In genomic region chr10:110629680-110630191, GRCh38 we compare ENCODE assay signal across 1 cellular context.
TF ChIP-seq lines count a peak whose summit lies in the region.

No MANE protein-coding gene starts in this region.

TF ChIP-seq in GM23338, 12 proteins besides CTCF, POLR2A, EP300 and RAD21 (continued from another document):
- TF ChIP-seq ZNF462 (CRISPR knock-in tag; IDR thresholded peaks at IDR 0.05): no peak
- no peak for TF ChIP-seq CREB1 (CRISPR knock-in tag; IDR thresholded peaks at IDR 0.05; ENCODE audit: low read depth)
- no peak for TF ChIP-seq REST (IDR thresholded peaks at IDR 0.05; ENCODE audit: unreplicated experiment)
- TF ChIP-seq ZNF331 (CRISPR knock-in tag; IDR thresholded peaks at IDR 0.05; ENCODE audit: low read depth): no peak
- no peak for TF ChIP-seq NANOG (IDR thresholded peaks at IDR 0.05; ENCODE audit: borderline replicate concordance)
- no peak for TF ChIP-seq ZNF114 (CRISPR knock-in tag; IDR thresholded peaks at IDR 0.05)
- TF ChIP-seq EZH2 (IDR thresholded peaks at IDR 0.05; ENCODE audit: low read depth, unreplicated experiment): no peak
